In genomic region chr4:89305712-89306437, GRCh38 we compare ENCODE assay signal across 10 cellular contexts.
DNase-seq lines count a peak whose midpoint lies in the region; ATAC-seq lines count a peak whose summit lies in the region.
"Had no signal": no experiment of that assay in that cellular context is flagged by ENCODE, and none has a peak within 500 bp of the region (broad histone marks: within the 10 kb centered on the region; RNA-seq: fewer than 3 reads in every experiment).

No MANE protein-coding gene starts in this region.

- H3K27me3 ChIP-seq in HAP-1 (ENCODE audit: low read depth): no peaks in the 10 kb centered on the region
- H3K27me3 ChIP-seq: adrenal gland had no signal

- H3K4me3 ChIP-seq in HAP-1: no peak overlapping the region

- H3K36me3 ChIP-seq in HAP-1 (replicated peaks): no peaks in the 10 kb centered on the region
- H3K36me3 ChIP-seq: adrenal gland had no signal

- in situ Hi-C loops in HAP-1 (cut with MboI; ENCODE audit: low sequenced_read_pairs): no loop called here

- peaks cover 8% of the 10 kb centered on the region for H3K4me1 ChIP-seq in HAP-1

- DNase-seq in stimulated activated CD4-positive, alpha-beta T cell treated with anti-CD3 and anti-CD28 coated beads, Interleukin-15, amount 100 ng/mL, for 24 hours: peak; percentile 33
- no peak for DNase-seq in stimulated activated CD4-positive, alpha-beta T cell treated with anti-CD3 and anti-CD28 coated beads, Interleukin-2, amount 100 ng/mL, for 48 hours
- peak; percentile 44 for DNase-seq in amniotic epithelial cell (ENCODE audit: low read depth)
- peak; percentile 81 for DNase-seq in kidney tubule cell (ENCODE audit: low spot score)
- DNase-seq in HAP-1 (ENCODE audit: low spot score in 2 of 2): no peak
- no peak for DNase-seq in hippocampal formation (lab: John Stamatoyannopoulos, UW)
- DNase-seq in SHP77 treated with DMSO at 0.1 percent for 48 hours (lab: John Stamatoyannopoulos, UW): no peak
- DNase-seq: adrenal gland, PC-3 had no signal

- H3K9me3 ChIP-seq in HAP-1: no peaks in the 10 kb centered on the region
- H3K9me3 ChIP-seq: adrenal gland had no signal

- no peak for ATAC-seq in HG02840 (IDR thresholded peaks at IDR 0.05; ENCODE audit: low FRiP score, unreplicated experiment)
- ATAC-seq: PC-3 had no signal

Comparison
In these comparisons a context has a peak if more than half of its experiments do, and no peak if none do; other contexts are left out.
1. DNase-seq: peak in stimulated activated CD4-positive, alpha-beta T cell treated with anti-CD3 and anti-CD28 coated beads, Interleukin-15, amount 100 ng/mL, for 24 hours (single experiment), amniotic epithelial cell (single experiment) and kidney tubule cell (single experiment); none in stimulated activated CD4-positive, alpha-beta T cell treated with anti-CD3 and anti-CD28 coated beads, Interleukin-2, amount 100 ng/mL, for 48 hours (0 of 2), HAP-1 (0 of 2), hippocampal formation (0 of 2) and SHP77 treated with DMSO at 0.1 percent for 48 hours (single experiment).